ENCODE assay signal across 8 cellular contexts in the genomic region with DNA sequence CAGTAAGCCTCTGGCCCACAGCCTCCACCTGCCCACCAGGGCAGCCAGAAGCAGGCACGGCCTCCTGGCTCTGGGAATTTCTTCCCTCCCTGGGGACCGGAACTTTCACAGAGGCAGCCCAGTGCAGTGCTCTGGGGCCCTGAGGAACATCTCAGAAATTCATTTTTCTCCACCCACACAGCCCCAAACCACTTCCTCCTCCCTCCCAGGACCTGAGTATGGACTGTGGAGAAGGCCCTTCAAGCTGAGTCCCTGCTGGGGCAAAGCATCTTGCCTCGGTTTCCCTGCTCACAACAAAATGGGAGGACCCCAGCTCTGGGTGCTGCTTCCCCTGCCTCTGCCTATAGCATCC.
DNase-seq lines count a peak whose midpoint lies in the region; ATAC-seq, FAIRE-seq and TF ChIP-seq lines count a peak whose summit lies in the region.

No MANE protein-coding gene starts in this region.

- H3K27me3 ChIP-seq in MG63 (no peaks in the 10 kb centered on the region), small intestine (ENCODE audit: control insufficient read depth in 2 of 2, insufficient read depth in 2 of 2, low read length in 2 of 2) (no peaks in the 10 kb centered on the region), A673 (replicated peaks; ENCODE audit: insufficient read depth, low read depth, low read length, poor library complexity) (no peaks in the 10 kb centered on the region)

- POLR2A ChIA-PET in A673 (lab: Charles Lee; ENCODE audit: low non-redundant PET): no interaction called here

- TF ChIP-seq CTCF in GM12865 (IDR thresholded peaks at IDR 0.05; ENCODE audit: insufficient read depth, low read depth, low read length, missing control alignments) (no peak), A673 (conservative IDR thresholded peaks at IDR 0.05; ENCODE audit: low read depth, low read length) (no peak)

- H3K36me3 ChIP-seq in MG63 (no peaks in the 10 kb centered on the region), small intestine (ENCODE audit: control insufficient read depth in 2 of 2, insufficient read depth in 2 of 2, low read length in 2 of 2) (peaks cover 0 to 2% of the 10 kb centered on the region in 2 donors), A673 (ENCODE audit: insufficient read depth, low read length, poor library complexity, severe bottlenecking) (no peaks in the 10 kb centered on the region)

- H3K27ac ChIP-seq in caudate nucleus (ENCODE audit: low read depth, low read length) (peak overlapping the region; percentile 44), small intestine (ENCODE audit: low read depth in 1 of 2, low read length in 1 of 2) (peak overlapping the region; percentile 83 to 95), A673 (ENCODE audit: low read depth, low read length, poor library complexity, severe bottlenecking) (no peak overlapping the region)

- intact Hi-C loops in A673 (cut with micrococcal nuclease; ENCODE audit: unreplicated experiment): no loop called here

- peaks cover 4 to 11% of the 10 kb centered on the region in 2 donors for H3K4me1 ChIP-seq in small intestine (ENCODE audit: control insufficient read depth in 2 of 2, insufficient read depth in 1 of 2, low read depth in 1 of 2, low read length in 1 of 2)
- no peaks in the 10 kb centered on the region for H3K4me1 ChIP-seq in A673 (ENCODE audit: insufficient read depth, low read length, poor library complexity, severe bottlenecking)

- FAIRE-seq in small intestine (lab: Jason Lieb, UNC): no peak

- WGBS in small intestine, 3 donors: 42 to 75% (median 57%) methylated on average over 3 of the region's 3 CpGs

- DNase-seq in GM12865 (ENCODE audit: low read depth): peak; percentile 19
- DNase-seq in MG63: peak; percentile 65
- DNase-seq in caudate nucleus (lab: John Stamatoyannopoulos, UW): no peak
- no peak for DNase-seq in small intestine
- DNase-seq in DMS79 treated with DMSO at 0.1 percent for 48 hours (lab: John Stamatoyannopoulos, UW): no peak
- no peak for DNase-seq in A673 (ENCODE audit: low spot score)
- DNase-seq in activated naive CD4-positive, alpha-beta T cell treated with anti-CD3 and anti-CD28 coated beads, Interleukin-2, amount 50 U/mL, for 16 hours: no peak

- BruUV-seq in A673 (replicated peaks; lab: Mats Ljungman, UMichigan): no TSS peak

- no peak for ATAC-seq in HG03565 (IDR thresholded peaks at IDR 0.05; ENCODE audit: unreplicated experiment)

- no peaks in the 10 kb centered on the region for H3K9me3 ChIP-seq in MG63
- H3K9me3 ChIP-seq in small intestine (ENCODE audit: control insufficient read depth, low read depth): no peaks in the 10 kb centered on the region
- H3K9me3 ChIP-seq in A673 (ENCODE audit: low read depth, low read length, poor library complexity, severe bottlenecking): no peaks in the 10 kb centered on the region

- CTCF ChIA-PET in A673 (lab: Charles Lee): no interaction called here

- H3K4me3 ChIP-seq in GM12865 (ENCODE audit: low read depth, low read length): no peak overlapping the region
- no peak overlapping the region for H3K4me3 ChIP-seq in MG63
- no peak overlapping the region for H3K4me3 ChIP-seq in small intestine (ENCODE audit: low read depth in 1 of 2, low read length in 2 of 2)
- no peak overlapping the region for H3K4me3 ChIP-seq in A673 (ENCODE audit: low read depth, low read length, poor library complexity, severe bottlenecking)

Comparison
In these comparisons a context has a peak if more than half of its experiments do, and no peak if none do; other contexts are left out.
1. DNase-seq: peak in GM12865 (single experiment) and MG63 (single experiment); none in caudate nucleus (0 of 61), small intestine (single experiment), DMS79 treated with DMSO at 0.1 percent for 48 hours (single experiment), A673 (single experiment) and activated naive CD4-positive, alpha-beta T cell treated with anti-CD3 and anti-CD28 coated beads, Interleukin-2, amount 50 U/mL, for 16 hours (single experiment).